Comparison of ENCODE assay signal across 8 cellular contexts in the genomic region with DNA sequence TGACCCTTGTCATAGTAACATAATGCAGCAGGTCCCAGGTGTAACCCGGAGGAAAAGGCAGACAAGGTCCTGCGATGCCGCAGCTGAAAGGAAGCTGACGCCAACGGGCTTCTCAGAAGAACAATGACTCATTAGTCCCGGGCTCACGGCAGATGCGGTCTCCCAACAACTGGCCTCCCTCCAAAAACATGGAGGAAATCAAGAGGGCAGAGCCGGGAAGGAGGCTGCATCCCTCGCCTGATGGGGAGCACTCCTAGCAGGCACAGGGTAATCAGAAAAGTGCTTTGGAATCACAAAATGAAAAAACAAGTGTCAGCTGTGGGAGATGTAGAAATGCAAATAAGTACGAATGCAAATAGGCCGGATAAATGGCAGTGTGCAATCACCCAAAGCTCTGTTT.
DNase-seq lines count a peak whose midpoint lies in the region; ATAC-seq and TF ChIP-seq lines count a peak whose summit lies in the region.

No MANE protein-coding gene starts in this region.

- no peaks in the 10 kb centered on the region for H4K20me1 ChIP-seq in IMR-90 (ENCODE audit: insufficient read depth, low read length)

- H3K4me1 ChIP-seq in IMR-90 (ENCODE audit: control insufficient read depth, insufficient read depth, low read length) (no peaks in the 10 kb centered on the region), right cardiac atrium (ENCODE audit: control insufficient read depth, insufficient read depth, low read length) (peaks cover 4% of the 10 kb centered on the region)

- H3K4me1 Mint-ChIP-seq in activated CD8-positive, alpha-beta T cell treated with anti-CD3 and anti-CD28 coated beads, Interleukin-2, amount 10 ng/mL, durations not matched to agents 7 days and 5 days (ENCODE audit: low read depth), result no peaks in the 10 kb centered on the region
- peaks cover 0 to 4% of the 10 kb centered on the region in 2 donors for H3K4me1 Mint-ChIP-seq in effector memory CD8-positive, alpha-beta T cell (ENCODE audit: low read depth in 2 of 2)

- no peak for ATAC-seq in IMR-90 (ENCODE audit: low read depth)
- ATAC-seq in activated CD8-positive, alpha-beta T cell treated with anti-CD3 and anti-CD28 coated beads, Interleukin-2, amount 10 ng/mL, durations not matched to agents 7 days and 5 days, result no peak
- peak; percentile 74 to 79 for ATAC-seq in right cardiac atrium
- no peak for ATAC-seq in effector memory CD8-positive, alpha-beta T cell (replicated peaks)

- no peak overlapping the region for H2BK5ac ChIP-seq in IMR-90 (ENCODE audit: low read depth, low read length, poor library complexity, severe bottlenecking)

- no peaks in the 10 kb centered on the region for H3K36me3 Mint-ChIP-seq in activated CD8-positive, alpha-beta T cell treated with anti-CD3 and anti-CD28 coated beads, Interleukin-2, amount 10 ng/mL, durations not matched to agents 7 days and 5 days (ENCODE audit: low read depth)
- no peaks in the 10 kb centered on the region for H3K36me3 Mint-ChIP-seq in effector memory CD8-positive, alpha-beta T cell (ENCODE audit: insufficient read depth)

- H3K27me3 Mint-ChIP-seq in activated CD8-positive, alpha-beta T cell treated with anti-CD3 and anti-CD28 coated beads, Interleukin-2, amount 10 ng/mL, durations not matched to agents 7 days and 5 days (ENCODE audit: low read depth), result peaks cover 2% of the 10 kb centered on the region
- peaks cover 19 to 22% of the 10 kb centered on the region in 2 donors for H3K27me3 Mint-ChIP-seq in effector memory CD8-positive, alpha-beta T cell

- H3K36me3 ChIP-seq in IMR-90 (ENCODE audit: control insufficient read depth, insufficient read depth, low read length), result no peaks in the 10 kb centered on the region

- H3K56ac ChIP-seq in IMR-90 (ENCODE audit: extremely low read depth, insufficient read depth, low read length), result no peak overlapping the region

- intact Hi-C loops in IMR-90 (cut with micrococcal nuclease) (no loop called here), right cardiac atrium (cut with DNase I) (no loop called here)

- no peak overlapping the region for H4K5ac ChIP-seq in IMR-90 (ENCODE audit: low read depth, low read length)

- H2BK120ac ChIP-seq in IMR-90 (ENCODE audit: low read depth, low read length), result no peak overlapping the region

- H3K9ac ChIP-seq in IMR-90 (ENCODE audit: low read depth, low read length), result no peak overlapping the region

- H3K9me1 ChIP-seq in IMR-90 (ENCODE audit: insufficient read depth, low read length), result no peaks in the 10 kb centered on the region

- H2BK20ac ChIP-seq in IMR-90 (ENCODE audit: low read depth, low read length), result 0 out of 2 replicates have a peak overlapping the region, but pooled peaks have one; percentile 9

- H2AK5ac ChIP-seq in IMR-90 (ENCODE audit: low read depth, low read length), result no peak overlapping the region

- H3K4me3 ChIP-seq in IMR-90 (ENCODE audit: insufficient read depth, low read depth, low read length), result no peak overlapping the region
- peak overlapping the region; percentile 51 for H3K4me3 ChIP-seq in right cardiac atrium (ENCODE audit: low read length)

- no peak overlapping the region for H4K91ac ChIP-seq in IMR-90 (ENCODE audit: insufficient read depth, low read depth, low read length)

- no peak overlapping the region for H3K14ac ChIP-seq in IMR-90 (replicated peaks; ENCODE audit: low read depth, low read length)

- POLR2A ChIA-PET in IMR-90 (lab: Charles Lee; ENCODE audit: unreplicated experiment), result no interaction called here
- POLR2A ChIA-PET in activated CD8-positive, alpha-beta T cell treated with anti-CD3 and anti-CD28 coated beads, Interleukin-2, amount 10 ng/mL, durations not matched to agents 7 days and 5 days (lab: Charles Lee), result no interaction called here

- no peak for TF ChIP-seq RAD21 in IMR-90 (IDR thresholded peaks at IDR 0.05; ENCODE audit: low read length)

- no peak overlapping the region for H2AK9ac ChIP-seq in IMR-90 (replicated peaks; ENCODE audit: low read depth, low read length, poor library complexity)

- H3K27ac ChIP-seq in IMR-90 (ENCODE audit: insufficient read depth, low read length), result no peak overlapping the region
- H3K27ac ChIP-seq in right cardiac atrium (ENCODE audit: low read length), result peak overlapping the region; percentile 57

- no peak for TF ChIP-seq POLR2A in IMR-90 (IDR thresholded peaks at IDR 0.05; ENCODE audit: low read depth, low read length)

- CTCF ChIA-PET in IMR-90 (lab: Yijun Ruan, JAX), result interaction anchor here (1.6 kb wide), 1 partner anchor 21 kb away, joined by 7 read pairs; no protein-coding TSS in a partner anchor
- CTCF ChIA-PET in activated CD8-positive, alpha-beta T cell treated with anti-CD3 and anti-CD28 coated beads, Interleukin-2, amount 10 ng/mL, durations not matched to agents 7 days and 5 days (lab: Charles Lee), result interaction anchor here (0.8 to 1.4 kb wide), 2 partner anchors 21 to 65 kb away, joined by 3 to 6 read pairs; no protein-coding TSS in a partner anchor

- H2AFZ ChIP-seq in IMR-90 (replicated peaks; ENCODE audit: low read length, poor library complexity), result peak overlapping the region; percentile 40

- dilution Hi-C loops in IMR-90 (cut with HindIII; ENCODE audit: low sequenced_read_pairs, unreplicated experiment), result no loop called here

- BruUV-seq in IMR-90 (replicated peaks; lab: Mats Ljungman, UMichigan), result no TSS peak

- DNase-seq in 8988T, result peak; percentile 42
- peak; percentile 90 for DNase-seq in IMR-90
- no peak for DNase-seq in activated CD8-positive, alpha-beta T cell treated with anti-CD3 and anti-CD28 coated beads, Interleukin-2, amount 10 ng/mL, durations not matched to agents 7 days and 5 days
- peak; percentile 72 to 81 (median 80) for DNase-seq in right cardiac atrium
- no peak for DNase-seq in cerebellar nuclear complex (lab: John Stamatoyannopoulos, UW)
- DNase-seq in GF-D8 (lab: John Stamatoyannopoulos, UW), result no peak
- DNase-seq in stimulated activated CD8-positive, alpha-beta memory T cell treated with anti-CD3 and anti-CD28 coated beads, Interleukin-4, amount 100 ng/mL, for 48 hours, result no peak
- DNase-seq in effector memory CD8-positive, alpha-beta T cell, result no peak

- no peak overlapping the region for H3K4me3 Mint-ChIP-seq in activated CD8-positive, alpha-beta T cell treated with anti-CD3 and anti-CD28 coated beads, Interleukin-2, amount 10 ng/mL, durations not matched to agents 7 days and 5 days
- no peak overlapping the region for H3K4me3 Mint-ChIP-seq in effector memory CD8-positive, alpha-beta T cell

- no peaks in the 10 kb centered on the region for H3K9me3 Mint-ChIP-seq in activated CD8-positive, alpha-beta T cell treated with anti-CD3 and anti-CD28 coated beads, Interleukin-2, amount 10 ng/mL, durations not matched to agents 7 days and 5 days (ENCODE audit: insufficient read depth)
- H3K9me3 Mint-ChIP-seq in effector memory CD8-positive, alpha-beta T cell, result no peaks in the 10 kb centered on the region

- no peaks in the 10 kb centered on the region for H3K9me3 ChIP-seq in IMR-90 (ENCODE audit: control insufficient read depth, insufficient read depth, low read length)
- H3K9me3 ChIP-seq in right cardiac atrium (ENCODE audit: control insufficient read depth, low read length), result no peaks in the 10 kb centered on the region

- no peak overlapping the region for H2BK15ac ChIP-seq in IMR-90 (ENCODE audit: low read depth, low read length)

- no peak overlapping the region for H3K18ac ChIP-seq in IMR-90 (ENCODE audit: low read depth, low read length)

- no peak overlapping the region for H3K23ac ChIP-seq in IMR-90 (ENCODE audit: low read depth, low read length)

- in situ Hi-C loops in IMR-90 (cut with MboI; ENCODE audit: low sequenced_read_pairs), result no loop called here

- H4K8ac ChIP-seq in IMR-90 (ENCODE audit: low read depth in 2 of 2, low read length in 2 of 2), result 0 out of 4 replicates have a peak overlapping the region, but pooled peaks of 1 of the 2 experiments have one; percentile 8

- H3K79me1 ChIP-seq in IMR-90 (ENCODE audit: low read depth in 1 of 2, low read length in 2 of 2), result no peaks in the 10 kb centered on the region

- H3K27me3 ChIP-seq in IMR-90 (ENCODE audit: control insufficient read depth, insufficient read depth, low read length) (no peaks in the 10 kb centered on the region), right cardiac atrium (ENCODE audit: control insufficient read depth, insufficient read depth) (no peaks in the 10 kb centered on the region)

- 75% methylated on average over 6 of the region's 12 CpGs; no CpG with 5 or more reads in 1 of the 2 experiments for WGBS in IMR-90 (ENCODE audit: extremely low coverage in 2 of 2, insufficient read length in 1 of 2), 2 experiments
- 36% methylated on average over 12 of the region's 12 CpGs for WGBS in right cardiac atrium

- peak overlapping the region; percentile 56; the same call in 1 of the 2 replicates for H3K4me2 ChIP-seq in IMR-90 (ENCODE audit: low read depth, low read length)

- no peak overlapping the region for H3K4ac ChIP-seq in IMR-90 (ENCODE audit: low read depth, low read length)

- peak overlapping the region; percentile 54 for H3K27ac Mint-ChIP-seq in activated CD8-positive, alpha-beta T cell treated with anti-CD3 and anti-CD28 coated beads, Interleukin-2, amount 10 ng/mL, durations not matched to agents 7 days and 5 days
- H3K27ac Mint-ChIP-seq in effector memory CD8-positive, alpha-beta T cell, result no peak overlapping the region

- no peak for TF ChIP-seq CTCF in IMR-90 (conservative IDR thresholded peaks at IDR 0.05; ENCODE audit: low read depth, low read length)

TF ChIP-seq in IMR-90, 13 proteins besides CTCF, POLR2A, EP300 and RAD21:
- TF ChIP-seq SMC3 (IDR thresholded peaks at IDR 0.05; ENCODE audit: low read depth, low read length) (no peak), FOS (IDR thresholded peaks at IDR 0.05; ENCODE audit: low read depth, low read length) (peak; percentile 35; the same call in 1 of the 2 replicates), MXI1 (IDR thresholded peaks at IDR 0.05; ENCODE audit: borderline replicate concordance, low read depth, low read length) (no peak)
TF ChIP-seq in IMR-90: peak in this region for 1.

Comparison
In these comparisons a context has a peak if more than half of its experiments do, and no peak if none do; other contexts are left out.
1. DNase-seq: peak in 8988T (single experiment), IMR-90 (single experiment) and right cardiac atrium (3 of 3); none in activated CD8-positive, alpha-beta T cell treated with anti-CD3 and anti-CD28 coated beads, Interleukin-2, amount 10 ng/mL, durations not matched to agents 7 days and 5 days (single experiment), cerebellar nuclear complex (0 of 2), GF-D8 (single experiment), stimulated activated CD8-positive, alpha-beta memory T cell treated with anti-CD3 and anti-CD28 coated beads, Interleukin-4, amount 100 ng/mL, for 48 hours (single experiment) and effector memory CD8-positive, alpha-beta T cell (0 of 3).
2. ATAC-seq: peak in right cardiac atrium (2 of 2); none in IMR-90 (single experiment), activated CD8-positive, alpha-beta T cell treated with anti-CD3 and anti-CD28 coated beads, Interleukin-2, amount 10 ng/mL, durations not matched to agents 7 days and 5 days (single experiment) and effector memory CD8-positive, alpha-beta T cell (single experiment).